In genomic region chr20:41367956-41368355, GRCh38 we compare ENCODE assay signal across 23 cellular contexts. TPM values are rescaled to one million over a fixed set of nuclear protein-coding genes. Genes with fewer than 3 reads are reported as not detected.
"Had no signal": no experiment of that assay in that cellular context is flagged by ENCODE, and none has a peak within 500 bp of the region (broad histone marks: within the 10 kb centered on the region; RNA-seq: fewer than 3 reads in every experiment).

No MANE protein-coding gene starts in this region.

- H3K4me1 ChIP-seq: foreskin keratinocyte, parathyroid adenoma, psoas muscle had no signal

- H3K27ac ChIP-seq: esophagus squamous epithelium, foreskin keratinocyte, parathyroid adenoma, psoas muscle, spleen, tibial artery, upper lobe of right lung, vagina had no signal

- H3K27me3 ChIP-seq: vagina had no signal

- ATAC-seq: effector memory CD8-positive, alpha-beta T cell; foreskin keratinocyte; left colon; psoas muscle; sciatic nerve; stimulated activated memory B cell treated with anti-CD40 and anti-IgM and Interleukin-4, amounts not matched to agents 10 μg/mL and 1 μg/mL and 100 μg/mL, for 72 hours; upper lobe of right lung had no signal

- H3K36me3 ChIP-seq: esophagus squamous epithelium, spleen, tibial artery, upper lobe of right lung, vagina had no signal

- H3K9me3 Mint-ChIP-seq: effector memory CD8-positive, alpha-beta T cell had no signal

- DNase-seq: cortex of kidney; effector memory CD8-positive, alpha-beta T cell; esophagus squamous epithelium; foreskin keratinocyte; kidney; left colon; left ventricle myocardium superior; mesenchymal stem cell; midbrain; nucleus accumbens; psoas muscle; spleen; stimulated activated CD4-positive, alpha-beta T cell treated with anti-CD3 and anti-CD28 coated beads, Interleukin-15, amount 100 ng/mL, for 24 hours; stimulated activated CD4-positive, alpha-beta T cell treated with anti-CD3 and anti-CD28 coated beads, Interleukin-1b, Interleukin-23, amount 100 ng/mL, for 48 hours; stimulated activated CD4-positive, alpha-beta T cell treated with anti-CD3 and anti-CD28 coated beads, Interleukin-4, amount 100 ng/mL, for 24 hours; tibial artery; upper lobe of right lung had no signal

- H3K9me3 ChIP-seq: psoas muscle, upper lobe of right lung, vagina had no signal

- H3K4me3 ChIP-seq: esophagus squamous epithelium, lung, psoas muscle, spleen, tibial artery, upper lobe of right lung, vagina had no signal

- H3K27ac Mint-ChIP-seq: effector memory CD8-positive, alpha-beta T cell; stimulated activated memory B cell treated with anti-CD40 and anti-IgM and Interleukin-4, amounts not matched to agents 10 μg/mL and 1 μg/mL and 100 μg/mL, for 72 hours; stimulated activated naive CD8-positive, alpha-beta T cell treated with anti-CD3 and anti-CD28 coated beads, Interleukin-15, Interleukin-2, amounts not matched to agents 100 ng/mL and 50 ng/mL, for 24 hours had no signal

RNA-seq across cellular contexts. Expression of gene EMILIN3, which starts 1.3 kb away (rescaled TPM):
- total RNA-seq: spleen, upper lobe of right lung had no signal
